8 cellular contexts compared by ENCODE assay signal in the genomic region with DNA sequence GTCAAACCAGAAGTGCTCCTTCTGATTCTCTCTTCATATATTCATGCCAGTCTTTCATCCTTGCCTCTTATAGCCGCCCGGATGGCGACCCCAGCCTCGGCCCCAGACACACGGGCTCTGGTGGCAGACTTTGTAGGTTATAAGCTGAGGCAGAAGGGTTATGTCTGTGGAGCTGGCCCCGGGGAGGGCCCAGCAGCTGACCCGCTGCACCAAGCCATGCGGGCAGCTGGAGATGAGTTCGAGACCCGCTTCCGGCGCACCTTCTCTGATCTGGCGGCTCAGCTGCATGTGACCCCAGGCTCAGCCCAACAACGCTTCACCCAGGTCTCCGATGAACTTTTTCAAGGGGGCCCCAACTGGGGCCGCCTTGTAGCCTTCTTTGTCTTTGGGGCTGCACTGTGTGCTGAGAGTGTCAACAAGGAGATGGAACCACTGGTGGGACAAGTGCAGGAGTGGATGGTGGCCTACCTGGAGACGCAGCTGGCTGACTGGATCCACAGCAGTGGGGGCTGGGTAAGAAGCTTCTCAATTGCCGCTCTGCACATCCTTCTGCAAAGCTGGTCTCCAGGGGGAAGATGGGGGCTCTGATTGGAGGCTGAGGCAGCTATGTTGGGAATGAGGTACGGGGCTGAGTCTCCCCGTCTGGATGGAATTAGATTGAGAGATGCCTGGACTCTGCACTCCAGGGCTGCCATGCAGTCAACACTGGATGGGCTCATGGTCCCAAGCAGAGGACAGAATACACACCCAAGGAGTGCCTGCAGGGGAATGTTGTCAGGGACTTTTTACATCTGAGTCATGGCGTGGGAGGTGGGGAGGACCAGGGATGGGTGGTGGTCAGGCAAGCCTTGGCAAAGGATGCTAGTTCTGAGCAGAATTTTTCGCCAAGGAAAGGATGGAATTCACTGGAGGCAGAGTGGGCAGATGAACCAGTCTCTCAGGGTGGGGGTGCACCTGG. TPM values are rescaled to one million over a fixed set of nuclear protein-coding genes. Genes with fewer than 3 reads are reported as not detected.
DNase-seq lines count a peak whose midpoint lies in the region; ATAC-seq, FAIRE-seq and TF ChIP-seq lines count a peak whose summit lies in the region.
"Had no signal": no experiment of that assay in that cellular context is flagged by ENCODE, and none has a peak within 500 bp of the region (broad histone marks: within the 10 kb centered on the region; RNA-seq: fewer than 3 reads in every experiment).

No MANE protein-coding gene starts in this region.

- H3K9me1 ChIP-seq in K562 (ENCODE audit: control insufficient read depth, insufficient read depth, low read length): peaks cover 4% of the 10 kb centered on the region

- peaks cover 42% of the 10 kb centered on the region for H3K4me1 Mint-ChIP-seq in nephron

- CTCF ChIA-PET in K562 (lab: Yijun Ruan, JAX; ENCODE audit: low intra/inter-chr PET ratio): no interaction called here

- no peak for ATAC-seq in K562

- in situ Hi-C loops in K562 (cut with MboI): no loop called here

- POLR2A ChIA-PET in K562 (lab: Yijun Ruan, JAX): interaction anchor here (1.0 to 3.7 kb wide), 4 partner anchors 7 to 38 kb away, joined by 3 to 17 read pairs (median 8); partner anchors contain the start of gene PABPN1

- peaks cover 51% of the 10 kb centered on the region for H3K36me3 ChIP-seq in K562 (ENCODE audit: control insufficient read depth, insufficient read depth, low read length)

- H3K79me2 ChIP-seq in K562 (ENCODE audit: control insufficient read depth, insufficient read depth, low read length): peaks cover 45% of the 10 kb centered on the region

- no peaks in the 10 kb centered on the region for H3K9me3 ChIP-seq in K562 (replicated peaks; ENCODE audit: control insufficient read depth, insufficient read depth, low read depth, low read length)

- FAIRE-seq in K562 (lab: Jason Lieb, UNC): no peak

- no peaks in the 10 kb centered on the region for H4K20me1 ChIP-seq in K562 (replicated peaks; ENCODE audit: control insufficient read depth, insufficient read depth, low read length)

- no TSS peak for BruUV-seq in K562 (replicated peaks; lab: Mats Ljungman, UMichigan)

- peak overlapping the region; percentile 98 for H3K4me2 ChIP-seq in K562 (ENCODE audit: insufficient read depth, low read length)

- peak overlapping the region; percentile 92 to 97 (median 95) for H3K27ac Mint-ChIP-seq in nephron
- H3K27ac Mint-ChIP-seq: stimulated activated naive CD8-positive, alpha-beta T cell treated with anti-CD3 and anti-CD28 coated beads, Interleukin-15, Interleukin-2, amounts not matched to agents 100 ng/mL and 50 ng/mL, for 24 hours had no signal

- no peak for TF ChIP-seq CTCF in K562 (IDR thresholded peaks at IDR 0.05 in 2 of 3, conservative IDR thresholded peaks at IDR 0.05 in 1 of 3; ENCODE audit: insufficient read depth in 2 of 3, low read depth in 1 of 3, low read length in 3 of 3)
- TF ChIP-seq CTCF in nephron (IDR thresholded peaks at IDR 0.05; ENCODE audit: unreplicated experiment in 3 of 3): no peak

- no peak for TF ChIP-seq EP300 in K562 (IDR thresholded peaks at IDR 0.05; ENCODE audit: low read length)

- H3K4me3 ChIP-seq in K562: peak overlapping the region; percentile 94

- no peak for TF ChIP-seq POLR2A in K562 (conservative IDR thresholded peaks at IDR 0.05)

- H3K27me3 Mint-ChIP-seq in nephron (ENCODE audit: low read depth): peaks cover 5% of the 10 kb centered on the region

- DNase-seq in EL: peak; percentile 62
- DNase-seq in K562 (ENCODE audit: extremely low read depth in 1 of 4, low spot score in 3 of 4): no peak
- DNase-seq in medulla oblongata (ENCODE audit: extremely low spot score): no peak
- no peak for DNase-seq in stimulated activated naive CD4-positive, alpha-beta T cell treated with Interleukin-2 at 50 U/mL for 16 hours (lab: John Stamatoyannopoulos, UW)
- no peak for DNase-seq in C1 segment of cervical spinal cord (lab: John Stamatoyannopoulos, UW)
- DNase-seq: NCI-H1694 had no signal

- peak overlapping the region; percentile 92 to 95 for H3K9ac ChIP-seq in K562 (ENCODE audit: insufficient read depth in 1 of 2, low read depth in 2 of 2, low read length in 2 of 2)

- peak overlapping the region; percentile 90; the same call in 2 of the 3 replicates for H3K27ac ChIP-seq in K562 (ENCODE audit: extremely low read depth, low read depth, low read length)

- 73% methylated on average over 17 of the region's 22 CpGs for WGBS in K562 (ENCODE audit: insufficient coverage, low coverage, missing lambda C conversion rate)

- peaks cover 21 to 28% of the 10 kb centered on the region in 2 experiments; a peak in 4 of 5 replicates for H3K4me1 ChIP-seq in K562 (replicated peaks in 1 of 2; ENCODE audit: control insufficient read depth in 2 of 2, insufficient read depth in 2 of 2, low read length in 2 of 2)

- H2AFZ ChIP-seq in K562 (ENCODE audit: low read depth, low read length): no peak overlapping the region

- no peak for TF ChIP-seq RAD21 in K562 (CRISPR knock-in tag; conservative IDR thresholded peaks at IDR 0.05 in 1 of 2, IDR thresholded peaks at IDR 0.05 in 1 of 2)

- H3K4me3 Mint-ChIP-seq in nephron: peak overlapping the region; percentile 93 to 98 (median 95)

- peaks cover 34% of the 10 kb centered on the region for H3K36me3 Mint-ChIP-seq in nephron (ENCODE audit: low read depth)

- intact Hi-C loops in K562 (cut with micrococcal nuclease): loop anchor here (2.0 kb wide), 1 partner anchor 13 kb away; the partner anchor contains the start of gene PABPN1

- H3K9me3 Mint-ChIP-seq in nephron: no peaks in the 10 kb centered on the region
- H3K9me3 Mint-ChIP-seq: stimulated activated naive CD8-positive, alpha-beta T cell treated with anti-CD3 and anti-CD28 coated beads, Interleukin-15, Interleukin-2, amounts not matched to agents 100 ng/mL and 50 ng/mL, for 24 hours had no signal

- no peaks in the 10 kb centered on the region for H3K27me3 ChIP-seq in K562 (ENCODE audit: control insufficient read depth in 2 of 2, insufficient read depth in 2 of 2, low read length in 2 of 2)

RNA-seq across cellular contexts. Expression of gene BCL2L2, which starts 1.3 kb away (rescaled TPM):
- total RNA-seq in K562 (2011; cell fraction: chromatin; rRNA removed; ENCODE audit: low replicate concordance): 36.5 and 38.0 TPM in 2 replicates
- total RNA-seq in K562 (2011; cell fraction: nucleolus; rRNA removed): 23.0 and 25.2 TPM in 2 replicates
- total RNA-seq in K562 (2011; cell fraction: nucleoplasm; rRNA removed): 51.9 and 92.5 TPM in 2 replicates
- 15.3 and 17.8 TPM in 2 replicates for total RNA-seq in K562 (2014; rRNA removed)
- 13.4 and 14.8 TPM in 2 replicates for total RNA-seq in K562 (2014; rRNA removed; fragmentation: Illumina TruSeq; extraction: Trizol)
- total RNA-seq in K562 (2015; rRNA removed; fragmentation: Illumina TruSeq; extraction: Trizol): 12.2 and 12.8 TPM in 2 replicates
- total RNA-seq in K562 (2021): 13.0 and 18.7 TPM in 2 replicates
- polyA plus RNA-seq in K562 (2011; rRNA removed): 21.0 TPM in 2 replicates
- polyA plus RNA-seq in K562 (2011; cell fraction: cytosol; rRNA removed): 11.9 and 21.1 TPM in 2 replicates
- polyA plus RNA-seq in K562 (2011; cell fraction: nucleus; rRNA removed): 30.9 and 38.7 TPM in 2 replicates
- 17.8 and 30.3 TPM in 2 replicates for polyA plus RNA-seq in K562 (2012)
- polyA plus RNA-seq in K562 (2014; fragmentation: Illumina TruSeq; extraction: Trizol): 14.7 and 17.2 TPM in 2 replicates
- 1 to 10 TPM; 2.6 to 3.2 TPM for polyA plus RNA-seq in K562 (2014; fragmentation: Nextera tagmentation; extraction: Ambion mirVana)
- 31.1 and 32.5 TPM in 2 replicates for polyA plus RNA-seq in K562 (2014; rRNA removed)
- polyA minus RNA-seq in K562 (2011; rRNA and poly(A)+ RNA removed): 15.0 and 16.7 TPM in 2 replicates
- 4.6 and 6.2 TPM in 2 replicates for polyA minus RNA-seq in K562 (2011; cell fraction: cytosol; rRNA and poly(A)+ RNA removed)
- 12.1 and 17.8 TPM in 2 replicates for polyA minus RNA-seq in K562 (2011; cell fraction: nucleus; rRNA and poly(A)+ RNA removed)

RNA-seq across cellular contexts. Expression of gene PPP1R3E, which starts 5.3 kb away (rescaled TPM):
- 49.7 and 58.2 TPM in 2 replicates for total RNA-seq in K562 (2011; cell fraction: chromatin; rRNA removed; ENCODE audit: low replicate concordance)
- 37.2 and 38.4 TPM in 2 replicates for total RNA-seq in K562 (2011; cell fraction: nucleolus; rRNA removed)
- 66.3 and 102 TPM in 2 replicates for total RNA-seq in K562 (2011; cell fraction: nucleoplasm; rRNA removed)
- total RNA-seq in K562 (2014; rRNA removed) (2.8 and 3.2 TPM in 2 replicates), K562 (2014; rRNA removed; fragmentation: Illumina TruSeq; extraction: Trizol) (7.1 and 8.4 TPM in 2 replicates), K562 (2015; rRNA removed; fragmentation: Illumina TruSeq; extraction: Trizol) (7.2 and 8.5 TPM in 2 replicates), K562 (2021) (7.3 and 7.6 TPM in 2 replicates)
- polyA plus RNA-seq in K562 (2011; rRNA removed) (18.4 and 26.2 TPM in 2 replicates), K562 (2014; fragmentation: Illumina TruSeq; extraction: Trizol) (11.5 and 13.4 TPM in 2 replicates), K562 (2014; fragmentation: Nextera tagmentation; extraction: Ambion mirVana) (1 to 10 TPM; 3.4 to 3.9 TPM), K562 (2014; rRNA removed) (12.9 and 18.5 TPM in 2 replicates)
- polyA plus RNA-seq in K562 (2011; cell fraction: cytosol; rRNA removed): 8.7 and 19.6 TPM in 2 replicates
- polyA plus RNA-seq in K562 (2011; cell fraction: nucleus; rRNA removed): 94.0 and 103 TPM in 2 replicates
- polyA plus RNA-seq in K562 (2012): 11.7 and 31.6 TPM in 2 replicates
- polyA minus RNA-seq in K562 (2011; rRNA and poly(A)+ RNA removed): 10.7 and 11.8 TPM in 2 replicates
- 2.5 and 4.6 TPM in 2 replicates for polyA minus RNA-seq in K562 (2011; cell fraction: cytosol; rRNA and poly(A)+ RNA removed)
- polyA minus RNA-seq in K562 (2011; cell fraction: nucleus; rRNA and poly(A)+ RNA removed): 12.1 and 20.7 TPM in 2 replicates

RNA-seq across cellular contexts. Expression of gene PABPN1, which starts 13.3 kb away (rescaled TPM):
- 516 and 682 TPM in 2 replicates for total RNA-seq in K562 (2011; cell fraction: chromatin; rRNA removed; ENCODE audit: low replicate concordance)
- total RNA-seq in K562 (2011; cell fraction: nucleolus; rRNA removed): 349 and 369 TPM in 2 replicates
- total RNA-seq in K562 (2011; cell fraction: nucleoplasm; rRNA removed): 339 and 341 TPM in 2 replicates
- total RNA-seq in K562 (2014; rRNA removed) (84.5 and 139 TPM in 2 replicates), K562 (2014; rRNA removed; fragmentation: Illumina TruSeq; extraction: Trizol) (81.6 and 93.2 TPM in 2 replicates), K562 (2015; rRNA removed; fragmentation: Illumina TruSeq; extraction: Trizol) (175 and 178 TPM in 2 replicates), K562 (2021) (192 and 215 TPM in 2 replicates)
- polyA plus RNA-seq in K562 (2011; rRNA removed) (388 and 435 TPM in 2 replicates), K562 (2014; fragmentation: Illumina TruSeq; extraction: Trizol) (226 and 292 TPM in 2 replicates), K562 (2014; fragmentation: Nextera tagmentation; extraction: Ambion mirVana) (10 to 100 TPM; 32.6 to 34.4 TPM), K562 (2014; rRNA removed) (194 and 243 TPM in 2 replicates)
- polyA plus RNA-seq in K562 (2011; cell fraction: cytosol; rRNA removed): 216 and 274 TPM in 2 replicates
- 975 and 1,426 TPM in 2 replicates for polyA plus RNA-seq in K562 (2011; cell fraction: nucleus; rRNA removed)
- polyA plus RNA-seq in K562 (2012): 169 and 185 TPM in 2 replicates
- polyA minus RNA-seq in K562 (2011; rRNA and poly(A)+ RNA removed): 142 and 145 TPM in 2 replicates
- 47.2 and 52.1 TPM in 2 replicates for polyA minus RNA-seq in K562 (2011; cell fraction: cytosol; rRNA and poly(A)+ RNA removed)
- 62.1 and 99.2 TPM in 2 replicates for polyA minus RNA-seq in K562 (2011; cell fraction: nucleus; rRNA and poly(A)+ RNA removed)

RNA-seq across cellular contexts. Expression of gene HOMEZ, which starts 22.0 kb away (rescaled TPM):
- total RNA-seq in K562 (2011; cell fraction: chromatin; rRNA removed; ENCODE audit: low replicate concordance): 17.6 and 26.7 TPM in 2 replicates
- 25.9 and 26.3 TPM in 2 replicates for total RNA-seq in K562 (2011; cell fraction: nucleolus; rRNA removed)
- 21.2 and 22.2 TPM in 2 replicates for total RNA-seq in K562 (2011; cell fraction: nucleoplasm; rRNA removed)
- total RNA-seq in K562 (2014; rRNA removed) (14.4 and 15.1 TPM in 2 replicates), K562 (2014; rRNA removed; fragmentation: Illumina TruSeq; extraction: Trizol) (15.1 and 16.5 TPM in 2 replicates), K562 (2015; rRNA removed; fragmentation: Illumina TruSeq; extraction: Trizol) (17.8 and 18.2 TPM in 2 replicates), K562 (2021) (20.6 and 23.1 TPM in 2 replicates)
- polyA plus RNA-seq in K562 (2011; rRNA removed) (30.2 and 32.0 TPM in 2 replicates), K562 (2014; fragmentation: Illumina TruSeq; extraction: Trizol) (26.9 and 29.0 TPM in 2 replicates), K562 (2014; fragmentation: Nextera tagmentation; extraction: Ambion mirVana) (1 to 10 TPM; 3.0 to 5.3 TPM), K562 (2014; rRNA removed) (16.9 and 20.0 TPM in 2 replicates)
- polyA plus RNA-seq in K562 (2011; cell fraction: cytosol; rRNA removed): 37.2 and 43.0 TPM in 2 replicates
- 20.4 and 31.3 TPM in 2 replicates for polyA plus RNA-seq in K562 (2011; cell fraction: nucleus; rRNA removed)
- 15.7 and 20.4 TPM in 2 replicates for polyA plus RNA-seq in K562 (2012)
- 30.3 and 37.7 TPM in 2 replicates for polyA minus RNA-seq in K562 (2011; rRNA and poly(A)+ RNA removed)
- polyA minus RNA-seq in K562 (2011; cell fraction: cytosol; rRNA and poly(A)+ RNA removed): 13.6 and 22.8 TPM in 2 replicates
- 8.5 and 15.3 TPM in 2 replicates for polyA minus RNA-seq in K562 (2011; cell fraction: nucleus; rRNA and poly(A)+ RNA removed)

RNA-seq across cellular contexts. Expression of gene SLC22A17, which starts 44.7 kb away (rescaled TPM):
- total RNA-seq in K562 (2011; cell fraction: chromatin; rRNA removed; ENCODE audit: low replicate concordance): 0.48 and 1.3 TPM in 2 replicates
- 0.50 and 1.1 TPM in 2 replicates for total RNA-seq in K562 (2011; cell fraction: nucleolus; rRNA removed)
- total RNA-seq in K562 (2011; cell fraction: nucleoplasm; rRNA removed): 0.37 and 0.53 TPM in 2 replicates
- total RNA-seq in K562 (2014; rRNA removed): 0.09 and 0.12 TPM in 2 replicates
- total RNA-seq in K562 (2014; rRNA removed; fragmentation: Illumina TruSeq; extraction: Trizol): not detected in 2 replicates
- not detected in 2 replicates for total RNA-seq in K562 (2015; rRNA removed; fragmentation: Illumina TruSeq; extraction: Trizol)
- 0.18 TPM in 1 of 2 replicates, not detected in the other for total RNA-seq in K562 (2021)
- 0.19 TPM in 1 of 2 replicates, not detected in the other for polyA plus RNA-seq in K562 (2011; rRNA removed)
- 0.24 TPM in 1 of 2 replicates, not detected in the other for polyA plus RNA-seq in K562 (2011; cell fraction: cytosol; rRNA removed)
- polyA plus RNA-seq in K562 (2011; cell fraction: nucleus; rRNA removed): 0.72 and 1.4 TPM in 2 replicates
- polyA plus RNA-seq in K562 (2012): 0.14 and 0.36 TPM in 2 replicates
- 0.06 and 0.07 TPM in 2 replicates for polyA plus RNA-seq in K562 (2014; fragmentation: Illumina TruSeq; extraction: Trizol)
- polyA plus RNA-seq in K562 (2014; fragmentation: Nextera tagmentation; extraction: Ambion mirVana): not detected
- polyA plus RNA-seq in K562 (2014; rRNA removed): 0.04 TPM in 1 of 2 replicates, not detected in the other
- not detected in 2 replicates for polyA minus RNA-seq in K562 (2011; rRNA and poly(A)+ RNA removed)
- polyA minus RNA-seq in K562 (2011; cell fraction: cytosol; rRNA and poly(A)+ RNA removed): not detected in 2 replicates
- polyA minus RNA-seq in K562 (2011; cell fraction: nucleus; rRNA and poly(A)+ RNA removed): not detected in 2 replicates
